In the genomic region with DNA sequence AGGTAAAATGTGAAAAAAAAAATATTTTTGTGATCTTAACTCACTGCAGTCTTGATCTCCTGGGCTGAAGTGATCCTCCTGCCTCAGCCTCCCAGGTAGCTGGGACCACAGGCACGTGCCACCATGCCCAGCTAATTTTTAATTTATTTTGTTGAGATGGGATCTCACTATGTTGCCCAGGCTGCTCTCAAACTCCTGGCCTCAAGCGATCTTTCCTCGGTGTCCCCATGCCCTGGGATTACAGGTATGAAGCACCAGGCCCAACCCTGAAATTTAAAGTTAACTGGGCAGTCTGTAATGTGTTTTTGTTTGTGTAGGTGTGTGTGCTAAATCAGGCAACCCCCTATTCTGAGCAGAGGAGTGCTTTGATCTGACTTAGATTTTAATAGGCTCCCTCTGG, we compare ENCODE assay signal across 2 cellular contexts.
TF ChIP-seq lines count a peak whose summit lies in the region.

No MANE protein-coding gene starts in this region.

TF ChIP-seq in IMR-90, 13 proteins besides CTCF, POLR2A, EP300 and RAD21:
- TF ChIP-seq, protein P1, sequence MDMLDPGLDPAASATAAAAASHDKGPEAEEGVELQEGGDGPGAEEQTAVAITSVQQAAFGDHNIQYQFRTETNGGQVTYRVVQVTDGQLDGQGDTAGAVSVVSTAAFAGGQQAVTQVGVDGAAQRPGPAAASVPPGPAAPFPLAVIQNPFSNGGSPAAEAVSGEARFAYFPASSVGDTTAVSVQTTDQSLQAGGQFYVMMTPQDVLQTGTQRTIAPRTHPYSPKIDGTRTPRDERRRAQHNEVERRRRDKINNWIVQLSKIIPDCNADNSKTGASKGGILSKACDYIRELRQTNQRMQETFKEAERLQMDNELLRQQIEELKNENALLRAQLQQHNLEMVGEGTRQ (IDR thresholded peaks at IDR 0.05; ENCODE audit: low read depth, low read length) = no peak
- TF ChIP-seq MXI1 (IDR thresholded peaks at IDR 0.05; ENCODE audit: borderline replicate concordance, low read depth, low read length) (no peak), RFX5 (IDR thresholded peaks at IDR 0.05; ENCODE audit: low read depth, low read length) (no peak), SMC3 (IDR thresholded peaks at IDR 0.05; ENCODE audit: low read depth, low read length) (no peak), BHLHE40 (IDR thresholded peaks at IDR 0.05; ENCODE audit: low read depth, low read length) (no peak), RCOR1 (IDR thresholded peaks at IDR 0.05; ENCODE audit: insufficient replicate concordance, low read length) (no peak), MAFK (IDR thresholded peaks at IDR 0.05; ENCODE audit: low read depth, low read length) (no peak), FOS (IDR thresholded peaks at IDR 0.05; ENCODE audit: low read depth, low read length) (no peak), CEBPB (IDR thresholded peaks at IDR 0.05; ENCODE audit: low read depth, low read length) (no peak), NFE2L2 (IDR thresholded peaks at IDR 0.05; ENCODE audit: low read depth, low read length) (no peak), CHD1 (IDR thresholded peaks at IDR 0.05; ENCODE audit: low read depth, low read length) (no peak), MAZ (IDR thresholded peaks at IDR 0.05; ENCODE audit: borderline replicate concordance, low read depth, low read length) (no peak)
- TF ChIP-seq, protein P2, sequence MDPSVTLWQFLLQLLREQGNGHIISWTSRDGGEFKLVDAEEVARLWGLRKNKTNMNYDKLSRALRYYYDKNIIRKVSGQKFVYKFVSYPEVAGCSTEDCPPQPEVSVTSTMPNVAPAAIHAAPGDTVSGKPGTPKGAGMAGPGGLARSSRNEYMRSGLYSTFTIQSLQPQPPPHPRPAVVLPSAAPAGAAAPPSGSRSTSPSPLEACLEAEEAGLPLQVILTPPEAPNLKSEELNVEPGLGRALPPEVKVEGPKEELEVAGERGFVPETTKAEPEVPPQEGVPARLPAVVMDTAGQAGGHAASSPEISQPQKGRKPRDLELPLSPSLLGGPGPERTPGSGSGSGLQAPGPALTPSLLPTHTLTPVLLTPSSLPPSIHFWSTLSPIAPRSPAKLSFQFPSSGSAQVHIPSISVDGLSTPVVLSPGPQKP (IDR thresholded peaks at IDR 0.05; ENCODE audit: borderline replicate concordance, low read depth, low read length) = no peak

TF ChIP-seq in GM23338, 12 proteins besides CTCF, POLR2A, EP300 and RAD21:
- TF ChIP-seq JUNB (IDR thresholded peaks at IDR 0.05; ENCODE audit: unreplicated experiment) (no peak), NANOG (IDR thresholded peaks at IDR 0.05; ENCODE audit: borderline replicate concordance) (no peak), EZH2 (IDR thresholded peaks at IDR 0.05; ENCODE audit: low read depth, unreplicated experiment) (no peak), STAT1 (IDR thresholded peaks at IDR 0.05; ENCODE audit: unreplicated experiment) (no peak), POLR2AphosphoS5 (IDR thresholded peaks at IDR 0.05; ENCODE audit: low read depth) (no peak), ZNF114 (CRISPR knock-in tag; IDR thresholded peaks at IDR 0.05) (no peak), CREB1 (CRISPR knock-in tag; IDR thresholded peaks at IDR 0.05; ENCODE audit: low read depth) (no peak), EZH2phosphoT487 (IDR thresholded peaks at IDR 0.05; ENCODE audit: unreplicated experiment) (no peak), ZNF331 (CRISPR knock-in tag; IDR thresholded peaks at IDR 0.05; ENCODE audit: low read depth) (no peak)
- TF ChIP-seq, protein P3, sequence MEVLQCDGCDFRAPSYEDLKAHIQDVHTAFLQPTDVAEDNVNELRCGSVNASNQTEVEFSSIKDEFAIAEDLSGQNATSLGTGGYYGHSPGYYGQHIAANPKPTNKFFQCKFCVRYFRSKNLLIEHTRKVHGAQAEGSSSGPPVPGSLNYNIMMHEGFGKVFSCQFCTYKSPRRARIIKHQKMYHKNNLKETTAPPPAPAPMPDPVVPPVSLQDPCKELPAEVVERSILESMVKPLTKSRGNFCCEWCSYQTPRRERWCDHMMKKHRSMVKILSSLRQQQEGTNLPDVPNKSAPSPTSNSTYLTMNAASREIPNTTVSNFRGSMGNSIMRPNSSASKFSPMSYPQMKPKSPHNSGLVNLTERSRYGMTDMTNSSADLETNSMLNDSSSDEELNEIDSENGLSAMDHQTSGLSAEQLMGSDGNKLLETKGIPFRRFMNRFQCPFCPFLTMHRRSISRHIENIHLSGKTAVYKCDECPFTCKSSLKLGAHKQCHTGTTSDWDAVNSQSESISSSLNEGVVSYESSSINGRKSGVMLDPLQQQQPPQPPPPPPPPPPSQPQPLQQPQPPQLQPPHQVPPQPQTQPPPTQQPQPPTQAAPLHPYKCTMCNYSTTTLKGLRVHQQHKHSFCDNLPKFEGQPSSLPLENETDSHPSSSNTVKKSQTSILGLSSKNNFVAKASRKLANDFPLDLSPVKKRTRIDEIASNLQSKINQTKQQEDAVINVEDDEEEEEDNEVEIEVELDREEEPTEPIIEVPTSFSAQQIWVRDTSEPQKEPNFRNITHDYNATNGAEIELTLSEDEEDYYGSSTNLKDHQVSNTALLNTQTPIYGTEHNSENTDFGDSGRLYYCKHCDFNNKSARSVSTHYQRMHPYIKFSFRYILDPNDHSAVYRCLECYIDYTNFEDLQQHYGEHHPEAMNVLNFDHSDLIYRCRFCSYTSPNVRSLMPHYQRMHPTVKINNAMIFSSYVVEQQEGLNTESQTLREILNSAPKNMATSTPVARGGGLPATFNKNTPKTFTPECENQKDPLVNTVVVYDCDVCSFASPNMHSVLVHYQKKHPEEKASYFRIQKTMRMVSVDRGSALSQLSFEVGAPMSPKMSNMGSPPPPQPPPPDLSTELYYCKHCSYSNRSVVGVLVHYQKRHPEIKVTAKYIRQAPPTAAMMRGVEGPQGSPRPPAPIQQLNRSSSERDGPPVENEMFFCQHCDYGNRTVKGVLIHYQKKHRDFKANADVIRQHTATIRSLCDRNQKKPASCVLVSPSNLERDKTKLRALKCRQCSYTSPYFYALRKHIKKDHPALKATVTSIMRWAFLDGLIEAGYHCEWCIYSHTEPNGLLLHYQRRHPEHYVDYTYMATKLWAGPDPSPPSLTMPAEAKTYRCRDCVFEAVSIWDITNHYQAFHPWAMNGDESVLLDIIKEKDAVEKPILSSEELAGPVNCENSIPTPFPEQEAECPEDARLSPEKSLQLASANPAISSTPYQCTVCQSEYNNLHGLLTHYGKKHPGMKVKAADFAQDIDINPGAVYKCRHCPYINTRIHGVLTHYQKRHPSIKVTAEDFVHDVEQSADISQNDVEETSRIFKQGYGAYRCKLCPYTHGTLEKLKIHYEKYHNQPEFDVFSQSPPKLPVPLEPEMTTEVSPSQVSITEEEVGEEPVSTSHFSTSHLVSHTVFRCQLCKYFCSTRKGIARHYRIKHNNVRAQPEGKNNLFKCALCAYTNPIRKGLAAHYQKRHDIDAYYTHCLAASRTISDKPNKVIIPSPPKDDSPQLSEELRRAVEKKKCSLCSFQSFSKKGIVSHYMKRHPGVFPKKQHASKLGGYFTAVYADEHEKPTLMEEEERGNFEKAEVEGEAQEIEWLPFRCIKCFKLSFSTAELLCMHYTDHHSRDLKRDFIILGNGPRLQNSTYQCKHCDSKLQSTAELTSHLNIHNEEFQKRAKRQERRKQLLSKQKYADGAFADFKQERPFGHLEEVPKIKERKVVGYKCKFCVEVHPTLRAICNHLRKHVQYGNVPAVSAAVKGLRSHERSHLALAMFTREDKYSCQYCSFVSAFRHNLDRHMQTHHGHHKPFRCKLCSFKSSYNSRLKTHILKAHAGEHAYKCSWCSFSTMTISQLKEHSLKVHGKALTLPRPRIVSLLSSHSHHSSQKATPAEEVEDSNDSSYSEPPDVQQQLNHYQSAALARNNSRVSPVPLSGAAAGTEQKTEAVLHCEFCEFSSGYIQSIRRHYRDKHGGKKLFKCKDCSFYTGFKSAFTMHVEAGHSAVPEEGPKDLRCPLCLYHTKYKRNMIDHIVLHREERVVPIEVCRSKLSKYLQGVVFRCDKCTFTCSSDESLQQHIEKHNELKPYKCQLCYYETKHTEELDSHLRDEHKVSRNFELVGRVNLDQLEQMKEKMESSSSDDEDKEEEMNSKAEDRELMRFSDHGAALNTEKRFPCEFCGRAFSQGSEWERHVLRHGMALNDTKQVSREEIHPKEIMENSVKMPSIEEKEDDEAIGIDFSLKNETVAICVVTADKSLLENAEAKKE (CRISPR knock-in tag; IDR thresholded peaks at IDR 0.05) = no peak
- TF ChIP-seq, protein P4, sequence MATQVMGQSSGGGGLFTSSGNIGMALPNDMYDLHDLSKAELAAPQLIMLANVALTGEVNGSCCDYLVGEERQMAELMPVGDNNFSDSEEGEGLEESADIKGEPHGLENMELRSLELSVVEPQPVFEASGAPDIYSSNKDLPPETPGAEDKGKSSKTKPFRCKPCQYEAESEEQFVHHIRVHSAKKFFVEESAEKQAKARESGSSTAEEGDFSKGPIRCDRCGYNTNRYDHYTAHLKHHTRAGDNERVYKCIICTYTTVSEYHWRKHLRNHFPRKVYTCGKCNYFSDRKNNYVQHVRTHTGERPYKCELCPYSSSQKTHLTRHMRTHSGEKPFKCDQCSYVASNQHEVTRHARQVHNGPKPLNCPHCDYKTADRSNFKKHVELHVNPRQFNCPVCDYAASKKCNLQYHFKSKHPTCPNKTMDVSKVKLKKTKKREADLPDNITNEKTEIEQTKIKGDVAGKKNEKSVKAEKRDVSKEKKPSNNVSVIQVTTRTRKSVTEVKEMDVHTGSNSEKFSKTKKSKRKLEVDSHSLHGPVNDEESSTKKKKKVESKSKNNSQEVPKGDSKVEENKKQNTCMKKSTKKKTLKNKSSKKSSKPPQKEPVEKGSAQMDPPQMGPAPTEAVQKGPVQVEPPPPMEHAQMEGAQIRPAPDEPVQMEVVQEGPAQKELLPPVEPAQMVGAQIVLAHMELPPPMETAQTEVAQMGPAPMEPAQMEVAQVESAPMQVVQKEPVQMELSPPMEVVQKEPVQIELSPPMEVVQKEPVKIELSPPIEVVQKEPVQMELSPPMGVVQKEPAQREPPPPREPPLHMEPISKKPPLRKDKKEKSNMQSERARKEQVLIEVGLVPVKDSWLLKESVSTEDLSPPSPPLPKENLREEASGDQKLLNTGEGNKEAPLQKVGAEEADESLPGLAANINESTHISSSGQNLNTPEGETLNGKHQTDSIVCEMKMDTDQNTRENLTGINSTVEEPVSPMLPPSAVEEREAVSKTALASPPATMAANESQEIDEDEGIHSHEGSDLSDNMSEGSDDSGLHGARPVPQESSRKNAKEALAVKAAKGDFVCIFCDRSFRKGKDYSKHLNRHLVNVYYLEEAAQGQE (IDR thresholded peaks at IDR 0.05; ENCODE audit: unreplicated experiment) = no peak
- TF ChIP-seq, protein P5, sequence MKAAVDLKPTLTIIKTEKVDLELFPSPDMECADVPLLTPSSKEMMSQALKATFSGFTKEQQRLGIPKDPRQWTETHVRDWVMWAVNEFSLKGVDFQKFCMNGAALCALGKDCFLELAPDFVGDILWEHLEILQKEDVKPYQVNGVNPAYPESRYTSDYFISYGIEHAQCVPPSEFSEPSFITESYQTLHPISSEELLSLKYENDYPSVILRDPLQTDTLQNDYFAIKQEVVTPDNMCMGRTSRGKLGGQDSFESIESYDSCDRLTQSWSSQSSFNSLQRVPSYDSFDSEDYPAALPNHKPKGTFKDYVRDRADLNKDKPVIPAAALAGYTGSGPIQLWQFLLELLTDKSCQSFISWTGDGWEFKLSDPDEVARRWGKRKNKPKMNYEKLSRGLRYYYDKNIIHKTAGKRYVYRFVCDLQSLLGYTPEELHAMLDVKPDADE (IDR thresholded peaks at IDR 0.05) = no peak
